24 cellular contexts compared by ENCODE assay signal in the genomic region with DNA sequence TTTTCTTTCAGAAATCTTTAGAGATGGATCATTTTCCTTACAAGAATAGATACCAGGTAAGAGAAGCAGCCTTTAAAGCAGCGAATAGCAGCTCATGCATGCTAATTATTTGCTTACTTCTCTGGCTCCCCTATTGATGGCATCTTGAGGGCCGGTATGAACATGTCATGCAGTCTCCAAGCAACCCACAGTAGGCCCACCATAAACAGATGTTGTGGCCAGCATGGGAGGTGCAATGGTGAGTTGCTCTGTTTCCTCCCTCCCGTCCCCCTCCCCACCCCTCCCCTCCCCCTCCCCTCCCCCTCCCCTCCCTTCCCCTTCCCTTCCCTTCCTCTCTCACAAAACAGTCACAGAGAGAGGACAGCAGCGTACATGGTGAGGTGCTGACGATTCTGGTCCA. TPM values are rescaled to one million over a fixed set of nuclear protein-coding genes. Genes with fewer than 3 reads are reported as not detected.
DNase-seq lines count a peak whose midpoint lies in the region; ATAC-seq and TF ChIP-seq lines count a peak whose summit lies in the region.
"Had no signal": no experiment of that assay in that cellular context is flagged by ENCODE, and none has a peak within 500 bp of the region (broad histone marks: within the 10 kb centered on the region; RNA-seq: fewer than 3 reads in every experiment).

No MANE protein-coding gene starts in this region.

- POLR2A ChIA-PET in activated CD4-positive, alpha-beta memory T cell treated with anti-CD3 and anti-CD28 coated beads, Interleukin-2, amount 10 ng/mL, durations not matched to agents 7 days and 5 days (lab: Charles Lee): no interaction called here
- POLR2A ChIA-PET in activated CD4-positive, alpha-beta memory T cell treated with anti-CD3 and anti-CD28 coated beads for 36 hours (lab: Charles Lee): no interaction called here

- TF ChIP-seq POLR2A in testis (IDR thresholded peaks at IDR 0.05): no peak

- H3K27ac ChIP-seq in endodermal cell (ENCODE audit: low read depth, low read length) (no peak overlapping the region), mesendoderm (ENCODE audit: low read depth, low read length) (no peak overlapping the region), testis (no peak overlapping the region)

- no peak overlapping the region for H4K5ac ChIP-seq in mesendoderm (ENCODE audit: low read length)

- no peak overlapping the region for H3K4me2 ChIP-seq in mesendoderm (ENCODE audit: low read length)

- H3K27ac Mint-ChIP-seq in activated CD4-positive, alpha-beta memory T cell treated with anti-CD3 and anti-CD28 coated beads, Interleukin-2, amount 10 ng/mL, durations not matched to agents 7 days and 5 days: no peak overlapping the region
- no peak overlapping the region for H3K27ac Mint-ChIP-seq in activated CD4-positive, alpha-beta memory T cell treated with anti-CD3 and anti-CD28 coated beads for 36 hours
- no peak overlapping the region for H3K27ac Mint-ChIP-seq in endodermal cell
- H3K27ac Mint-ChIP-seq: CD8-positive, alpha-beta T cell had no signal

- H3K56ac ChIP-seq in mesendoderm (ENCODE audit: low read length): no peak overlapping the region

- DNase-seq in activated CD4-positive, alpha-beta memory T cell treated with anti-CD3 and anti-CD28 coated beads, Interleukin-2, amount 10 ng/mL, durations not matched to agents 7 days and 5 days: peak; percentile 6
- DNase-seq in activated CD4-positive, alpha-beta memory T cell treated with anti-CD3 and anti-CD28 coated beads for 36 hours: no peak
- DNase-seq in NCI-H2171 (lab: John Stamatoyannopoulos, UW) (peak; percentile 35), endodermal cell (peak; percentile 25), mesendoderm (peak; percentile 75), testis (no peak), sciatic nerve (ENCODE audit: low spot score) (no peak)
- DNase-seq: AML-193; C1 segment of cervical spinal cord; Calu3; CD8-positive, alpha-beta T cell; EL; GF-D8; KBM-7; MM.1S; NCI-H1417 treated with DMSO at 0.1 percent for 48 hours; NCI-H187 treated with DMSO at 0.1 percent for 48 hours; NCI-H2107; NCI-H226; NCI-H510A treated with DMSO at 0.1 percent for 48 hours; NCI-H774; NK-92 treated with Interleukin-12 subunit alpha and Interleukin-12 subunit beta, amount 100 ng/mL, for 24 hours; SIG-M5 had no signal

- intact Hi-C loops in activated CD4-positive, alpha-beta memory T cell treated with anti-CD3 and anti-CD28 coated beads for 36 hours (cut with micrococcal nuclease): no loop called here
- intact Hi-C loops in testis (cut with DNase I; ENCODE audit: low total_unique reads): no loop called here
- intact Hi-C loops in sciatic nerve (cut with DNase I): no loop called here

- TF ChIP-seq CTCF in endodermal cell (conservative IDR thresholded peaks at IDR 0.05) (no peak), testis (IDR thresholded peaks at IDR 0.05) (no peak)

- CTCF ChIA-PET in activated CD4-positive, alpha-beta memory T cell treated with anti-CD3 and anti-CD28 coated beads, Interleukin-2, amount 10 ng/mL, durations not matched to agents 7 days and 5 days (lab: Charles Lee): no interaction called here
- CTCF ChIA-PET in activated CD4-positive, alpha-beta memory T cell treated with anti-CD3 and anti-CD28 coated beads for 36 hours (lab: Charles Lee): no interaction called here

- H3K79me2 ChIP-seq in mesendoderm (ENCODE audit: control insufficient read depth, insufficient read depth, low read length): no peaks in the 10 kb centered on the region

- ATAC-seq in HG02759 (IDR thresholded peaks at IDR 0.05; ENCODE audit: unreplicated experiment): no peak
- no peak for ATAC-seq in sciatic nerve
- ATAC-seq: CD8-positive, alpha-beta T cell had no signal

- 60 to 80% methylated on average over 1 to 4 of the region's 5 CpGs for WGBS in endodermal cell (ENCODE audit: insufficient coverage in 1 of 2, insufficient read length in 1 of 2), 2 experiments
- WGBS in mesendoderm (ENCODE audit: extremely low coverage, insufficient coverage, low lambda C conversion rate): no CpG with 5 or more reads among the region's 5 CpGs
- WGBS in testis, 2 donors: 57 to 64% methylated on average over 4 to 5 of the region's 5 CpGs

- no peak overlapping the region for H2BK15ac ChIP-seq in mesendoderm (replicated peaks; ENCODE audit: low read depth)

- H2AK5ac ChIP-seq in mesendoderm (ENCODE audit: low read length): no peak overlapping the region

- H2BK120ac ChIP-seq in mesendoderm (ENCODE audit: low read depth, low read length): no peak overlapping the region

- peaks cover 5% of the 10 kb centered on the region for H3K4me1 Mint-ChIP-seq in activated CD4-positive, alpha-beta memory T cell treated with anti-CD3 and anti-CD28 coated beads, Interleukin-2, amount 10 ng/mL, durations not matched to agents 7 days and 5 days
- H3K4me1 Mint-ChIP-seq in activated CD4-positive, alpha-beta memory T cell treated with anti-CD3 and anti-CD28 coated beads for 36 hours (ENCODE audit: low read depth): peaks cover 5% of the 10 kb centered on the region
- H3K4me1 Mint-ChIP-seq in endodermal cell: peaks cover 11% of the 10 kb centered on the region

- H3K4me3 Mint-ChIP-seq in activated CD4-positive, alpha-beta memory T cell treated with anti-CD3 and anti-CD28 coated beads, Interleukin-2, amount 10 ng/mL, durations not matched to agents 7 days and 5 days: no peak overlapping the region
- no peak overlapping the region for H3K4me3 Mint-ChIP-seq in activated CD4-positive, alpha-beta memory T cell treated with anti-CD3 and anti-CD28 coated beads for 36 hours
- H3K4me3 Mint-ChIP-seq in endodermal cell: no peak overlapping the region
- H3K4me3 Mint-ChIP-seq: CD8-positive, alpha-beta T cell had no signal

- H3K27me3 ChIP-seq in endodermal cell (ENCODE audit: control insufficient read depth, insufficient read depth, low read length, poor library complexity, severe bottlenecking) (peaks cover 26% of the 10 kb centered on the region), mesendoderm (ENCODE audit: insufficient read depth, low read length, poor library complexity) (peaks cover 10% of the 10 kb centered on the region), testis (no peaks in the 10 kb centered on the region)

- no peaks in the 10 kb centered on the region for H3K79me1 ChIP-seq in mesendoderm (ENCODE audit: low read length)

- H3K36me3 Mint-ChIP-seq in activated CD4-positive, alpha-beta memory T cell treated with anti-CD3 and anti-CD28 coated beads, Interleukin-2, amount 10 ng/mL, durations not matched to agents 7 days and 5 days (ENCODE audit: low read depth): peaks cover 3% of the 10 kb centered on the region
- H3K36me3 Mint-ChIP-seq in activated CD4-positive, alpha-beta memory T cell treated with anti-CD3 and anti-CD28 coated beads for 36 hours: no peaks in the 10 kb centered on the region
- no peaks in the 10 kb centered on the region for H3K36me3 Mint-ChIP-seq in endodermal cell (ENCODE audit: low read depth)

- H3K27me3 Mint-ChIP-seq in activated CD4-positive, alpha-beta memory T cell treated with anti-CD3 and anti-CD28 coated beads, Interleukin-2, amount 10 ng/mL, durations not matched to agents 7 days and 5 days: peaks cover 22% of the 10 kb centered on the region
- H3K27me3 Mint-ChIP-seq in activated CD4-positive, alpha-beta memory T cell treated with anti-CD3 and anti-CD28 coated beads for 36 hours: peaks cover 18% of the 10 kb centered on the region
- peaks cover 43% of the 10 kb centered on the region for H3K27me3 Mint-ChIP-seq in endodermal cell (ENCODE audit: insufficient read depth)

- no peak overlapping the region for H4K8ac ChIP-seq in mesendoderm (ENCODE audit: low read depth, low read length)

- H3K9ac ChIP-seq in endodermal cell (ENCODE audit: extremely low read depth, low read length, poor library complexity, severe bottlenecking) (no peak overlapping the region), mesendoderm (ENCODE audit: low read length) (no peak overlapping the region)

- no peaks in the 10 kb centered on the region for H3K9me3 ChIP-seq in endodermal cell (ENCODE audit: control insufficient read depth, low read length)
- H3K9me3 ChIP-seq in testis: no peaks in the 10 kb centered on the region

- H3K4me1 ChIP-seq in endodermal cell (ENCODE audit: control insufficient read depth, insufficient read depth, low read length) (peaks cover 6% of the 10 kb centered on the region), mesendoderm (ENCODE audit: control insufficient read depth, low read depth, low read length) (no peaks in the 10 kb centered on the region), testis (peaks cover 13% of the 10 kb centered on the region)

- no peak overlapping the region for H3K18ac ChIP-seq in mesendoderm (ENCODE audit: low read length)

- no peaks in the 10 kb centered on the region for H3K36me3 ChIP-seq in endodermal cell (ENCODE audit: control insufficient read depth, insufficient read depth, low read length)
- H3K36me3 ChIP-seq in mesendoderm (ENCODE audit: control insufficient read depth, insufficient read depth, low read length): no peaks in the 10 kb centered on the region
- H3K36me3 ChIP-seq in testis (ENCODE audit: low read depth, missing control alignments): no peaks in the 10 kb centered on the region

- no peak overlapping the region for H3K4ac ChIP-seq in mesendoderm (ENCODE audit: low read depth, low read length)

- no peak overlapping the region for H3K23ac ChIP-seq in mesendoderm (ENCODE audit: low read length)

- H2BK5ac ChIP-seq in mesendoderm (ENCODE audit: low read length): no peak overlapping the region

- no peak overlapping the region for H3K4me3 ChIP-seq in endodermal cell (ENCODE audit: low read length)
- no peak overlapping the region for H3K4me3 ChIP-seq in mesendoderm (ENCODE audit: low read length)
- no peak overlapping the region for H3K4me3 ChIP-seq in testis

- H3K9me3 Mint-ChIP-seq in activated CD4-positive, alpha-beta memory T cell treated with anti-CD3 and anti-CD28 coated beads, Interleukin-2, amount 10 ng/mL, durations not matched to agents 7 days and 5 days: no peaks in the 10 kb centered on the region
- no peaks in the 10 kb centered on the region for H3K9me3 Mint-ChIP-seq in activated CD4-positive, alpha-beta memory T cell treated with anti-CD3 and anti-CD28 coated beads for 36 hours
- H3K9me3 Mint-ChIP-seq in endodermal cell: no peaks in the 10 kb centered on the region
- H3K9me3 Mint-ChIP-seq: CD8-positive, alpha-beta T cell had no signal

RNA-seq across cellular contexts. Expression of a gene that starts 9.7 kb away (rescaled TPM):
- 10 to 100 TPM in 1 of 2 experiments, 1 to 10 TPM in 1; 8.4 to 10.5 TPM for total RNA-seq in activated CD4-positive, alpha-beta memory T cell treated with anti-CD3 and anti-CD28 coated beads, Interleukin-2, amount 10 ng/mL, durations not matched to agents 7 days and 5 days
- 10 to 100 TPM in 1 of 2 experiments, 1 to 10 TPM in 1; 9.6 to 10.9 TPM for total RNA-seq in activated CD4-positive, alpha-beta memory T cell treated with anti-CD3 and anti-CD28 coated beads for 36 hours
- total RNA-seq in endodermal cell: 10 to 100 TPM; 15.5 to 20.5 TPM
- 16.2 TPM for polyA plus RNA-seq in endodermal cell (2013, experiment 1 of 2)
- 16.7 TPM for polyA plus RNA-seq in endodermal cell (2013, experiment 2 of 2)
- polyA plus RNA-seq in mesendoderm (2013, experiment 1 of 2): 11.6 TPM
- 11.6 TPM for polyA plus RNA-seq in mesendoderm (2013, experiment 2 of 2)
- 10 to 100 TPM; 13.6 to 36.0 TPM for total RNA-seq in testis
- polyA plus RNA-seq in testis (ENCODE audit: insufficient read depth, low read depth, low replicate concordance): 10.6 TPM
- 11.2 TPM for total RNA-seq in sciatic nerve

Comparison
In these comparisons a context has a peak if more than half of its experiments do, and no peak if none do; other contexts are left out.
1. DNase-seq: peak in activated CD4-positive, alpha-beta memory T cell treated with anti-CD3 and anti-CD28 coated beads, Interleukin-2, amount 10 ng/mL, durations not matched to agents 7 days and 5 days (single experiment), NCI-H2171 (single experiment), endodermal cell (single experiment) and mesendoderm (single experiment); none in activated CD4-positive, alpha-beta memory T cell treated with anti-CD3 and anti-CD28 coated beads for 36 hours (single experiment), testis (single experiment) and sciatic nerve (single experiment).